Comparison of ENCODE assay signal across 38 cellular contexts in the genomic region with DNA sequence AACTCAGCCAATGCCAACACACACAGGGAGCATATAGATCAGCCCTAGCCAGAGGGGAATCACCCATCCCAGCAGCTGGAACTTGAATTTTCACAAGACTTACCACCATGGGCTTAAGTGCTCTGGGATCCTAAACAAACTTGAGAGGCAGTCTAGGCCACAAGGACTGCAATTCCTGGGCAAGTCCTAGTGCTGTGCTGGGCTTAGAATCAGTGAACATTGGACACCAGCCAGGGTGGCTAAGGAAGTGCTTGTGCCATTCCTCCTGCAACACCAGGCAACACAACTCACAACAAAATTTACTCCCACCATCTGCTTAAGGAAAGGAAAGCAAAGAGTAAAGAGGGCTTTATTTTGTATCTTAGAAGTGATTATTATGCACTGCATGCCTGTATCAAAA. TPM values are rescaled to one million over a fixed set of nuclear protein-coding genes. Genes with fewer than 3 reads are reported as not detected.
DNase-seq lines count a peak whose midpoint lies in the region; ATAC-seq and TF ChIP-seq lines count a peak whose summit lies in the region.
"Had no signal": no experiment of that assay in that cellular context is flagged by ENCODE, and none has a peak within 500 bp of the region (broad histone marks: within the 10 kb centered on the region; RNA-seq: fewer than 3 reads in every experiment).

No MANE protein-coding gene starts in this region.

- H3K9me3 ChIP-seq in left lung (peaks cover 0 to 24% of the 10 kb centered on the region in 2 donors), neural progenitor cell (ENCODE audit: low read depth) (peaks cover 3% of the 10 kb centered on the region)
- H3K9me3 ChIP-seq: BE2C, Caco-2 had no signal

- H3K27ac ChIP-seq in left lung (no peak overlapping the region), neural progenitor cell (no peak overlapping the region)
- H3K27ac ChIP-seq: 22Rv1; A549; BLaER1; BLaER1 treated with 17β-estradiol and CSF1 and Interleukin-3, amounts not matched to agents 10 nM and 100 nM; C4-2B had no signal

- POLR2A ChIA-PET in activated CD4-positive, alpha-beta T cell treated with anti-CD3 and anti-CD28 coated beads for 36 hours (lab: Charles Lee): no interaction called here
- POLR2A ChIA-PET in activated CD4-positive, alpha-beta memory T cell treated with anti-CD3 and anti-CD28 coated beads, Interleukin-2, amount 10 ng/mL, durations not matched to agents 7 days and 5 days (lab: Charles Lee): no interaction called here

- peaks cover 1% of the 10 kb centered on the region for H3K27me3 Mint-ChIP-seq in activated CD4-positive, alpha-beta T cell treated with anti-CD3 and anti-CD28 coated beads, Interleukin-2, amount 10 ng/mL, durations not matched to agents 24 days and 14 days
- peaks cover 6% of the 10 kb centered on the region for H3K27me3 Mint-ChIP-seq in activated CD4-positive, alpha-beta T cell treated with anti-CD3 and anti-CD28 coated beads for 36 hours
- H3K27me3 Mint-ChIP-seq in neural progenitor cell (ENCODE audit: insufficient read depth, low read depth): peaks cover 2% of the 10 kb centered on the region
- peaks cover 9% of the 10 kb centered on the region for H3K27me3 Mint-ChIP-seq in activated CD4-positive, alpha-beta memory T cell treated with anti-CD3 and anti-CD28 coated beads, Interleukin-2, amount 10 ng/mL, durations not matched to agents 7 days and 5 days
- H3K27me3 Mint-ChIP-seq: CD4-positive, alpha-beta T cell had no signal

- H3K36me3 ChIP-seq in left lung (no peaks in the 10 kb centered on the region), neural progenitor cell (no peaks in the 10 kb centered on the region)
- H3K36me3 ChIP-seq: BE2C; BLaER1; BLaER1 treated with 17β-estradiol and CSF1 and Interleukin-3, amounts not matched to agents 10 nM and 100 nM had no signal

- DNase-seq in activated CD4-positive, alpha-beta T cell treated with anti-CD3 and anti-CD28 coated beads, Interleukin-2, amount 10 ng/mL, durations not matched to agents 24 days and 14 days: peak; percentile 17
- DNase-seq in activated CD4-positive, alpha-beta T cell treated with anti-CD3 and anti-CD28 coated beads for 36 hours: no peak
- DNase-seq in left lobe of liver (ENCODE audit: low spot score): no peak
- DNase-seq in left lung: peak in 1 of 2 donors; percentile 39
- DNase-seq in neural progenitor cell (ENCODE audit: low spot score): no peak
- no peak for DNase-seq in AG08395 (ENCODE audit: low spot score)
- DNase-seq in activated effector memory CD4-positive, alpha-beta T cell treated with Interleukin-2 at 50 U/mL for 16 hours: no peak
- no peak for DNase-seq in activated CD4-positive, alpha-beta memory T cell treated with anti-CD3 and anti-CD28 coated beads, Interleukin-2, amount 10 ng/mL, durations not matched to agents 7 days and 5 days
- DNase-seq: 8988T; ACHN; AML-193; BE2C; C1 segment of cervical spinal cord; Caco-2; Calu3; CD4-positive, alpha-beta memory T cell; CD4-positive, alpha-beta T cell; CD4-positive, CD25-positive, alpha-beta regulatory T cell; CD8-positive, alpha-beta memory T cell; CD8-positive, alpha-beta T cell; COR-L47; DMS 273 treated with DMSO at 0.1 percent for 48 hours; DMS153; DMS53; DMS79; DMS79 treated with DMSO at 0.1 percent for 48 hours; DND-41; EL had no signal

- no peaks in the 10 kb centered on the region for H3K36me3 Mint-ChIP-seq in activated CD4-positive, alpha-beta T cell treated with anti-CD3 and anti-CD28 coated beads, Interleukin-2, amount 10 ng/mL, durations not matched to agents 24 days and 14 days (ENCODE audit: low read depth)
- no peaks in the 10 kb centered on the region for H3K36me3 Mint-ChIP-seq in activated CD4-positive, alpha-beta T cell treated with anti-CD3 and anti-CD28 coated beads for 36 hours (ENCODE audit: low read depth)
- no peaks in the 10 kb centered on the region for H3K36me3 Mint-ChIP-seq in neural progenitor cell
- no peaks in the 10 kb centered on the region for H3K36me3 Mint-ChIP-seq in activated CD4-positive, alpha-beta memory T cell treated with anti-CD3 and anti-CD28 coated beads, Interleukin-2, amount 10 ng/mL, durations not matched to agents 7 days and 5 days (ENCODE audit: low read depth)
- H3K36me3 Mint-ChIP-seq: CD14-positive monocyte; CD4-positive, CD25-positive, alpha-beta regulatory T cell; CD8-positive, alpha-beta memory T cell; CD8-positive, alpha-beta T cell had no signal

- H3F3A ChIP-seq in neural progenitor cell (ENCODE audit: low read depth): no peaks in the 10 kb centered on the region

- H3K4me2 ChIP-seq in neural progenitor cell: no peak overlapping the region
- H3K4me2 ChIP-seq: A549; BLaER1; BLaER1 treated with 17β-estradiol and CSF1 and Interleukin-3, amounts not matched to agents 10 nM and 100 nM had no signal

- H3K4me1 Mint-ChIP-seq in activated CD4-positive, alpha-beta T cell treated with anti-CD3 and anti-CD28 coated beads, Interleukin-2, amount 10 ng/mL, durations not matched to agents 24 days and 14 days: no peaks in the 10 kb centered on the region
- no peaks in the 10 kb centered on the region for H3K4me1 Mint-ChIP-seq in activated CD4-positive, alpha-beta T cell treated with anti-CD3 and anti-CD28 coated beads for 36 hours
- no peaks in the 10 kb centered on the region for H3K4me1 Mint-ChIP-seq in neural progenitor cell
- H3K4me1 Mint-ChIP-seq in activated CD4-positive, alpha-beta memory T cell treated with anti-CD3 and anti-CD28 coated beads, Interleukin-2, amount 10 ng/mL, durations not matched to agents 7 days and 5 days: no peaks in the 10 kb centered on the region
- H3K4me1 Mint-ChIP-seq: B cell; CD14-positive monocyte; CD4-positive, alpha-beta memory T cell; CD4-positive, CD25-positive, alpha-beta regulatory T cell; CD8-positive, alpha-beta memory T cell had no signal

- H3K79me2 ChIP-seq in neural progenitor cell (ENCODE audit: low read depth): no peaks in the 10 kb centered on the region

- H2AFZ ChIP-seq in neural progenitor cell (replicated peaks): peak overlapping the region; percentile 33

- no peak overlapping the region for H3K27ac Mint-ChIP-seq in activated CD4-positive, alpha-beta T cell treated with anti-CD3 and anti-CD28 coated beads, Interleukin-2, amount 10 ng/mL, durations not matched to agents 24 days and 14 days
- H3K27ac Mint-ChIP-seq in activated CD4-positive, alpha-beta T cell treated with anti-CD3 and anti-CD28 coated beads for 36 hours: no peak overlapping the region
- H3K27ac Mint-ChIP-seq in neural progenitor cell: no peak overlapping the region
- H3K27ac Mint-ChIP-seq in activated CD4-positive, alpha-beta memory T cell treated with anti-CD3 and anti-CD28 coated beads, Interleukin-2, amount 10 ng/mL, durations not matched to agents 7 days and 5 days: no peak overlapping the region
- H3K27ac Mint-ChIP-seq: B cell; CD14-positive monocyte; CD4-positive, alpha-beta memory T cell; CD4-positive, alpha-beta T cell; CD4-positive, CD25-positive, alpha-beta regulatory T cell; CD8-positive, alpha-beta memory T cell; CD8-positive, alpha-beta T cell had no signal

- no peak for TF ChIP-seq CTCF in left lung (IDR thresholded peaks at IDR 0.05)
- TF ChIP-seq CTCF in neural progenitor cell (IDR thresholded peaks at IDR 0.05): no peak

- no peak overlapping the region for H3K9ac ChIP-seq in neural progenitor cell
- H3K9ac ChIP-seq: BLaER1; BLaER1 treated with 17β-estradiol and CSF1 and Interleukin-3, amounts not matched to agents 10 nM and 100 nM had no signal

- H3K4me1 ChIP-seq in left lung: no peaks in the 10 kb centered on the region
- peaks cover 7% of the 10 kb centered on the region for H3K4me1 ChIP-seq in neural progenitor cell
- H3K4me1 ChIP-seq: A549; BE2C; BLaER1; BLaER1 treated with 17β-estradiol and CSF1 and Interleukin-3, amounts not matched to agents 10 nM and 100 nM; Caco-2 had no signal

- intact Hi-C loops in activated CD4-positive, alpha-beta T cell treated with anti-CD3 and anti-CD28 coated beads, Interleukin-2, amount 10 ng/mL, durations not matched to agents 24 days and 14 days (cut with micrococcal nuclease): no loop called here
- intact Hi-C loops in activated CD4-positive, alpha-beta T cell treated with anti-CD3 and anti-CD28 coated beads for 36 hours (cut with DNase I, micrococcal nuclease): no loop called here
- intact Hi-C loops in left lung (cut with DNase I): no loop called here

- no peak for ATAC-seq in activated CD4-positive, alpha-beta T cell treated with anti-CD3 and anti-CD28 coated beads for 36 hours
- ATAC-seq in left lobe of liver: peak; percentile 56
- ATAC-seq in left lung: peak; percentile 65
- ATAC-seq: A549; CD8-positive, alpha-beta T cell had no signal

- peaks cover 2% of the 10 kb centered on the region for H3K9me3 Mint-ChIP-seq in activated CD4-positive, alpha-beta T cell treated with anti-CD3 and anti-CD28 coated beads, Interleukin-2, amount 10 ng/mL, durations not matched to agents 24 days and 14 days
- H3K9me3 Mint-ChIP-seq in activated CD4-positive, alpha-beta T cell treated with anti-CD3 and anti-CD28 coated beads for 36 hours (ENCODE audit: low read depth): peaks cover 14% of the 10 kb centered on the region
- peaks cover 4% of the 10 kb centered on the region for H3K9me3 Mint-ChIP-seq in neural progenitor cell
- peaks cover 5% of the 10 kb centered on the region for H3K9me3 Mint-ChIP-seq in activated CD4-positive, alpha-beta memory T cell treated with anti-CD3 and anti-CD28 coated beads, Interleukin-2, amount 10 ng/mL, durations not matched to agents 7 days and 5 days

- H3K27me3 ChIP-seq in left lung (no peaks in the 10 kb centered on the region), neural progenitor cell (no peaks in the 10 kb centered on the region)
- H3K27me3 ChIP-seq: BE2C; BLaER1; BLaER1 treated with 17β-estradiol and CSF1 and Interleukin-3, amounts not matched to agents 10 nM and 100 nM had no signal

- H3K4me3 Mint-ChIP-seq in activated CD4-positive, alpha-beta T cell treated with anti-CD3 and anti-CD28 coated beads, Interleukin-2, amount 10 ng/mL, durations not matched to agents 24 days and 14 days: no peak overlapping the region
- no peak overlapping the region for H3K4me3 Mint-ChIP-seq in activated CD4-positive, alpha-beta T cell treated with anti-CD3 and anti-CD28 coated beads for 36 hours
- H3K4me3 Mint-ChIP-seq in neural progenitor cell: no peak overlapping the region
- no peak overlapping the region for H3K4me3 Mint-ChIP-seq in activated CD4-positive, alpha-beta memory T cell treated with anti-CD3 and anti-CD28 coated beads, Interleukin-2, amount 10 ng/mL, durations not matched to agents 7 days and 5 days
- H3K4me3 Mint-ChIP-seq: B cell; CD14-positive monocyte; CD4-positive, alpha-beta memory T cell; CD4-positive, alpha-beta T cell; CD4-positive, CD25-positive, alpha-beta regulatory T cell; CD8-positive, alpha-beta memory T cell; CD8-positive, alpha-beta T cell had no signal

- CTCF ChIA-PET in activated CD4-positive, alpha-beta T cell treated with anti-CD3 and anti-CD28 coated beads for 36 hours (lab: Charles Lee): no interaction called here
- CTCF ChIA-PET in activated CD4-positive, alpha-beta memory T cell treated with anti-CD3 and anti-CD28 coated beads, Interleukin-2, amount 10 ng/mL, durations not matched to agents 7 days and 5 days (lab: Charles Lee): no interaction called here

- H4K20me1 ChIP-seq in neural progenitor cell (ENCODE audit: low read depth): no peaks in the 10 kb centered on the region
- H4K20me1 ChIP-seq: BLaER1; BLaER1 treated with 17β-estradiol and CSF1 and Interleukin-3, amounts not matched to agents 10 nM and 100 nM had no signal

- H3K4me3 ChIP-seq in left lung (no peak overlapping the region), neural progenitor cell (no peak overlapping the region)
- H3K4me3 ChIP-seq: A549; BLaER1; BLaER1 treated with 17β-estradiol and CSF1 and Interleukin-3, amounts not matched to agents 10 nM and 100 nM had no signal

RNA-seq across cellular contexts. Expression of a gene that starts 38.9 kb away (rescaled TPM):
- total RNA-seq in activated CD4-positive, alpha-beta T cell treated with anti-CD3 and anti-CD28 coated beads, Interleukin-2, amount 10 ng/mL, durations not matched to agents 24 days and 14 days: not detected in 2 replicates
- total RNA-seq in activated CD4-positive, alpha-beta T cell treated with anti-CD3 and anti-CD28 coated beads for 36 hours: not detected
- total RNA-seq in left lobe of liver (7.6 TPM), left lung (under 1 TPM; 0.09 to 0.99 TPM), neural progenitor cell (ENCODE audit: low replicate concordance) (not detected in 2 replicates)
- not detected for total RNA-seq in activated CD4-positive, alpha-beta memory T cell treated with anti-CD3 and anti-CD28 coated beads, Interleukin-2, amount 10 ng/mL, durations not matched to agents 7 days and 5 days
- total RNA-seq: A172; A673; B cell; Caco-2; Calu3; CD4-positive, alpha-beta memory T cell; CD4-positive, alpha-beta T cell; CD4-positive, CD25-positive, alpha-beta regulatory T cell; CD8-positive, alpha-beta memory T cell; CD8-positive, alpha-beta T cell; Daoy had no signal
